In the genomic region with DNA sequence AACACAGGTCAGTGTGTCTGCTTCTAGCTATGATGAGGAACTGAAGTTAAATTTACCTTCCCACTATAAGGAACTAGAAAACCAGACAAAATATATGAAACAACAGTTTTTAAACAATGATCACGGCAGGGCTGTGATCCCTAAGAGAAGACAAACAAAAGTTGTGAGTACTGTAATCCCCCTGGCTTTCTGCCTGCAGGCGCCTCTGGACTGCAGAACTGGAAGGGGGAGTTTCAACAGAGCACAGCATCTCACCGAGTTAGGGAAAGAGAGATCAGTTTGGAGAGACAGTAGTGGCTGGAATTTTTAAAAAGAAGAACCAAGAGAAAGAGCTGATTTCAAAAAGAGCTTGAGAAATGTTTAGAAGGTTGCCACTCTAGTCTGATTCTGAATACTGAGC, we compare ENCODE assay signal across 20 cellular contexts.
DNase-seq lines count a peak whose midpoint lies in the region; ATAC-seq and TF ChIP-seq lines count a peak whose summit lies in the region.
"Had no signal": no experiment of that assay in that cellular context is flagged by ENCODE, and none has a peak within 500 bp of the region (broad histone marks: within the 10 kb centered on the region; RNA-seq: fewer than 3 reads in every experiment).

No MANE protein-coding gene starts in this region.

- H3K36me3 ChIP-seq in NT2/D1 (ENCODE audit: insufficient read depth, insufficient read length, low read length) = no peaks in the 10 kb centered on the region
- no peaks in the 10 kb centered on the region for H3K36me3 ChIP-seq in fibroblast of lung (ENCODE audit: control insufficient read depth, insufficient read depth, low read length)
- no peaks in the 10 kb centered on the region for H3K36me3 ChIP-seq in parathyroid adenoma (ENCODE audit: control insufficient read depth, insufficient read depth, low read length)
- H3K36me3 ChIP-seq: left lung, right lobe of liver, upper lobe of left lung had no signal

- peaks cover 0 to 18% (median 2%) of the 10 kb centered on the region in 5 donors for H3K27me3 Mint-ChIP-seq in naive thymus-derived CD8-positive, alpha-beta T cell

- H3K27ac ChIP-seq in fibroblast of lung (ENCODE audit: insufficient read depth, low read length) = no peak overlapping the region
- H3K27ac ChIP-seq in parathyroid adenoma = no peak overlapping the region
- H3K27ac ChIP-seq: left lung, RWPE1, upper lobe of left lung had no signal

- no peak for TF ChIP-seq CTCF in fibroblast of lung (conservative IDR thresholded peaks at IDR 0.05 in 1 of 2, IDR thresholded peaks at IDR 0.05 in 1 of 2; ENCODE audit: low read depth in 1 of 2, low read length in 2 of 2)
- TF ChIP-seq CTCF in parathyroid adenoma (IDR thresholded peaks at IDR 0.05) = no peak

- no peak for DNase-seq in NT2/D1 (ENCODE audit: low read depth, low spot score)
- no peak for DNase-seq in fibroblast of lung (ENCODE audit: low read depth in 2 of 2)
- DNase-seq in naive thymus-derived CD8-positive, alpha-beta T cell = no peak
- DNase-seq in left cardiac atrium = no peak
- DNase-seq in amniotic stem cell (lab: John Stamatoyannopoulos, UW) = no peak
- DNase-seq in NCI-H446 (lab: John Stamatoyannopoulos, UW) = no peak
- DNase-seq: activated gamma-delta T cell treated with Interleukin-2 at 50 U/mL for 16 hours; aorta; CD8-positive, alpha-beta T cell; DMS79 treated with DMSO at 0.1 percent for 48 hours; HCEC 1CT; left lung; right lobe of liver; stimulated activated CD4-positive, alpha-beta T cell treated with anti-CD3 and anti-CD28 coated beads, Interleukin-1b, Interleukin-23, amount 100 ng/mL, for 48 hours; upper lobe of left lung had no signal

- H3K4me1 ChIP-seq in NT2/D1 (ENCODE audit: insufficient read depth, insufficient read length) = no peaks in the 10 kb centered on the region
- H3K4me1 ChIP-seq in fibroblast of lung (ENCODE audit: control insufficient read depth, extremely low read depth, insufficient read depth, low read length) = no peaks in the 10 kb centered on the region
- no peaks in the 10 kb centered on the region for H3K4me1 ChIP-seq in parathyroid adenoma
- H3K4me1 ChIP-seq: left lung had no signal

- H3K9ac ChIP-seq in NT2/D1 (ENCODE audit: insufficient read length, low read depth) = peak overlapping the region; percentile 47
- H3K9ac ChIP-seq in fibroblast of lung (ENCODE audit: insufficient read depth, low read length) = no peak overlapping the region
- no peak overlapping the region for H3K9ac ChIP-seq in parathyroid adenoma

- H3K36me3 Mint-ChIP-seq in naive thymus-derived CD8-positive, alpha-beta T cell = peaks cover 0 to 4% (median 0%) of the 10 kb centered on the region in 3 donors
- H3K36me3 Mint-ChIP-seq: CD8-positive, alpha-beta T cell had no signal

- intact Hi-C loops in left cardiac atrium (cut with DNase I) = loop anchor here (1.0 to 5.0 kb wide), 3 partner anchors 140 to 525 kb away; no protein-coding TSS in a partner anchor

- H2AFZ ChIP-seq in fibroblast of lung (ENCODE audit: low read length) (peak overlapping the region; percentile 13), parathyroid adenoma (peak overlapping the region; percentile 44)

- no peak overlapping the region for H3K4me2 ChIP-seq in fibroblast of lung (ENCODE audit: extremely low read depth, insufficient read depth, low read length)
- no peak overlapping the region for H3K4me2 ChIP-seq in parathyroid adenoma (ENCODE audit: low read length)

- no peak overlapping the region for H3K4me3 Mint-ChIP-seq in naive thymus-derived CD8-positive, alpha-beta T cell
- H3K4me3 Mint-ChIP-seq: activated CD4-positive, alpha-beta T cell treated with anti-CD3 and anti-CD28 coated beads, Interleukin-2, amount 10 ng/mL, durations not matched to agents 7 days and 5 days; CD8-positive, alpha-beta T cell; stimulated activated naive CD8-positive, alpha-beta T cell treated with anti-CD3 and anti-CD28 coated beads, Interleukin-15, Interleukin-2, amounts not matched to agents 100 ng/mL and 50 ng/mL, for 24 hours had no signal

- H3K4me3 ChIP-seq in NT2/D1 (ENCODE audit: insufficient read length, low read depth) (no peak overlapping the region), fibroblast of lung (replicated peaks in 1 of 4; ENCODE audit: control extremely low read depth in 1 of 4, insufficient read depth in 1 of 4, low read depth in 3 of 4, low read length in 4 of 4) (no peak overlapping the region), parathyroid adenoma (ENCODE audit: low read depth, low read length) (no peak overlapping the region)
- H3K4me3 ChIP-seq: left lung, right lobe of liver, upper lobe of left lung had no signal

- H3K27me3 ChIP-seq in NT2/D1 (ENCODE audit: insufficient read depth, insufficient read length) = no peaks in the 10 kb centered on the region
- H3K27me3 ChIP-seq in fibroblast of lung (ENCODE audit: control insufficient read depth, insufficient read depth, low read length) = no peaks in the 10 kb centered on the region
- no peaks in the 10 kb centered on the region for H3K27me3 ChIP-seq in parathyroid adenoma (ENCODE audit: control insufficient read depth, insufficient read depth, low read length)
- H3K27me3 ChIP-seq: right lobe of liver, upper lobe of left lung had no signal

- H3K79me2 ChIP-seq in fibroblast of lung (ENCODE audit: control insufficient read depth, insufficient read depth, low read length) (no peaks in the 10 kb centered on the region), parathyroid adenoma (no peaks in the 10 kb centered on the region)

- H3K4me1 Mint-ChIP-seq in naive thymus-derived CD8-positive, alpha-beta T cell = peaks cover 0 to 5% (median 4%) of the 10 kb centered on the region in 4 donors

- no peaks in the 10 kb centered on the region for H4K20me1 ChIP-seq in fibroblast of lung (ENCODE audit: control insufficient read depth, extremely low read depth, insufficient read depth, low read length)

- H3K27ac Mint-ChIP-seq in naive thymus-derived CD8-positive, alpha-beta T cell = peak overlapping the region in 1 of 10 donors; percentile 39
- H3K27ac Mint-ChIP-seq: CD8-positive, alpha-beta T cell; stimulated activated naive CD8-positive, alpha-beta T cell treated with anti-CD3 and anti-CD28 coated beads, Interleukin-15, Interleukin-2, amounts not matched to agents 100 ng/mL and 50 ng/mL, for 24 hours had no signal

- ATAC-seq in GM18907 (IDR thresholded peaks at IDR 0.05; ENCODE audit: unreplicated experiment) = peak; percentile 7
- no peak for ATAC-seq in naive thymus-derived CD8-positive, alpha-beta T cell
- ATAC-seq in left cardiac atrium = no peak
- ATAC-seq: CD8-positive, alpha-beta T cell had no signal

- H3K9me3 Mint-ChIP-seq in naive thymus-derived CD8-positive, alpha-beta T cell = peaks cover 0 to 1% (median 0%) of the 10 kb centered on the region in 9 donors
- H3K9me3 Mint-ChIP-seq: activated CD4-positive, alpha-beta T cell treated with anti-CD3 and anti-CD28 coated beads, Interleukin-2, amount 10 ng/mL, durations not matched to agents 7 days and 5 days; CD8-positive, alpha-beta T cell; stimulated activated naive CD8-positive, alpha-beta T cell treated with anti-CD3 and anti-CD28 coated beads, Interleukin-15, Interleukin-2, amounts not matched to agents 100 ng/mL and 50 ng/mL, for 24 hours had no signal

- H3K9me3 ChIP-seq in NT2/D1 (ENCODE audit: insufficient read depth, low read length) (0 out of 2 replicates have a peak, but pooled peaks cover 5% of the 10 kb centered on the region), fibroblast of lung (ENCODE audit: control insufficient read depth, insufficient read depth, low read depth, low read length) (no peaks in the 10 kb centered on the region), parathyroid adenoma (ENCODE audit: control insufficient read depth, low read length) (no peaks in the 10 kb centered on the region)
- H3K9me3 ChIP-seq: left lung, right lobe of liver, upper lobe of left lung had no signal

- POLR2A ChIA-PET in naive thymus-derived CD8-positive, alpha-beta T cell (lab: Charles Lee) = no interaction called here
